In genomic region chr2:11680181-11680900, GRCh38 we compare ENCODE assay signal across 1 cellular context.
TF ChIP-seq lines count a peak whose summit lies in the region.

No MANE protein-coding gene starts in this region.

TF ChIP-seq in HepG2, 621 proteins besides CTCF, POLR2A, EP300 and RAD21 (continued from another document and continues in another):
- TF ChIP-seq ZNF205 (CRISPR knock-in tag; IDR thresholded peaks at IDR 0.05), result peak; percentile 34; the same call in 1 of the 2 replicates
- 0 out of 2 replicates have a peak, but pooled peaks have one; percentile 36 for TF ChIP-seq MAZ (IDR thresholded peaks at IDR 0.05; ENCODE audit: borderline replicate concordance, low read depth, low read length)
- no peak for TF ChIP-seq MAZ (CRISPR knock-in tag; IDR thresholded peaks at IDR 0.05; ENCODE audit: low read depth)
- no peak for TF ChIP-seq ATF2 (CRISPR knock-in tag; IDR thresholded peaks at IDR 0.05)
- no peak for TF ChIP-seq ZNF577 (CRISPR knock-in tag; IDR thresholded peaks at IDR 0.05; ENCODE audit: borderline replicate concordance, low read depth)
- peak; percentile 21; the same call in 1 of the 2 replicates for TF ChIP-seq WIZ (CRISPR knock-in tag; IDR thresholded peaks at IDR 0.05)
- no peak for TF ChIP-seq RNF219 (CRISPR knock-in tag; IDR thresholded peaks at IDR 0.05)
- TF ChIP-seq ZSCAN30 (CRISPR knock-in tag; IDR thresholded peaks at IDR 0.05), result no peak
- TF ChIP-seq ZNF687 (CRISPR knock-in tag; IDR thresholded peaks at IDR 0.05), result peak; percentile 75
- TF ChIP-seq CREM (IDR thresholded peaks at IDR 0.05), result 0 out of 2 replicates have a peak, but pooled peaks have one; percentile 14
- TF ChIP-seq CREM (CRISPR knock-in tag; IDR thresholded peaks at IDR 0.05), result no peak
- no peak; the same call in 1 of the 2 replicates for TF ChIP-seq MYC (CRISPR knock-in tag; IDR thresholded peaks at IDR 0.05; ENCODE audit: borderline replicate concordance)
- 0 out of 2 replicates have a peak, but pooled peaks have one; percentile 67 for TF ChIP-seq HBP1 (CRISPR knock-in tag; IDR thresholded peaks at IDR 0.05; ENCODE audit: low read depth)
- TF ChIP-seq UBTF (CRISPR knock-in tag; IDR thresholded peaks at IDR 0.05), result 0 out of 2 replicates have a peak, but pooled peaks have one; percentile 20
- no peak for TF ChIP-seq THYN1 (CRISPR knock-in tag; IDR thresholded peaks at IDR 0.05; ENCODE audit: borderline replicate concordance, low read depth)
- TF ChIP-seq ZNF280D (CRISPR knock-in tag; IDR thresholded peaks at IDR 0.05), result no peak
- no peak for TF ChIP-seq ELF1 (CRISPR knock-in tag; IDR thresholded peaks at IDR 0.05)
- 0 out of 2 replicates have a peak, but pooled peaks have one; percentile 5 for TF ChIP-seq ZNF691 (CRISPR knock-in tag; IDR thresholded peaks at IDR 0.05; ENCODE audit: borderline replicate concordance, low read depth)
- TF ChIP-seq FOXA3 (CRISPR knock-in tag; IDR thresholded peaks at IDR 0.05), result peak; percentile 38; the same call in 1 of the 2 replicates
- no peak for TF ChIP-seq ATF1 (CRISPR knock-in tag; IDR thresholded peaks at IDR 0.05)
- TF ChIP-seq TCF7L2 (IDR thresholded peaks at IDR 0.05; ENCODE audit: low read depth, low read length), result no peak
- no peak for TF ChIP-seq BCLAF1 (IDR thresholded peaks at IDR 0.05)
- TF ChIP-seq NCOA2 (CRISPR knock-in tag; IDR thresholded peaks at IDR 0.05), result peak; percentile 11; the same call in 1 of the 2 replicates
- TF ChIP-seq TEAD3 (CRISPR knock-in tag; optimal IDR thresholded peaks at IDR 0.05; ENCODE audit: borderline replicate concordance), result peak; percentile 35
- no peak for TF ChIP-seq DBP (CRISPR knock-in tag; IDR thresholded peaks at IDR 0.05; ENCODE audit: not compliant biosample characterization)
- TF ChIP-seq NR2F1 (CRISPR knock-in tag; IDR thresholded peaks at IDR 0.05), result peak; percentile 88 to 92
- no peak for TF ChIP-seq ZNF563 (CRISPR knock-in tag; IDR thresholded peaks at IDR 0.05)
- TF ChIP-seq CENPT (CRISPR knock-in tag; IDR thresholded peaks at IDR 0.05; ENCODE audit: low read depth), result no peak
- 0 out of 2 replicates have a peak, but pooled peaks have one; percentile 54 for TF ChIP-seq ZNF333 (CRISPR knock-in tag; IDR thresholded peaks at IDR 0.05; ENCODE audit: borderline replicate concordance)
- TF ChIP-seq ZNF747 (CRISPR knock-in tag; IDR thresholded peaks at IDR 0.05; ENCODE audit: borderline replicate concordance), result no peak
- no peak for TF ChIP-seq ZNF670 (CRISPR knock-in tag; IDR thresholded peaks at IDR 0.05; ENCODE audit: borderline replicate concordance)
- TF ChIP-seq ZNF580 (CRISPR knock-in tag; IDR thresholded peaks at IDR 0.05; ENCODE audit: borderline replicate concordance, low read depth), result 0 out of 2 replicates have a peak, but pooled peaks have one; percentile 23
- TF ChIP-seq ZFY (CRISPR knock-in tag; IDR thresholded peaks at IDR 0.05), result peak; percentile 42; the same call in 1 of the 2 replicates
- TF ChIP-seq KDM6A (CRISPR knock-in tag; IDR thresholded peaks at IDR 0.05; ENCODE audit: low read depth), result no peak; the same call in none of the 2 replicates
- no peak for TF ChIP-seq U2AF1 (optimal IDR thresholded peaks at IDR 0.05; ENCODE audit: low read depth, low read length)
- no peak for TF ChIP-seq ZNF776 (CRISPR knock-in tag; IDR thresholded peaks at IDR 0.05)
- no peak for TF ChIP-seq FOXP1 (IDR thresholded peaks at IDR 0.05)
- TF ChIP-seq FOXP1 (CRISPR knock-in tag; IDR thresholded peaks at IDR 0.05), result 0 out of 2 replicates have a peak, but pooled peaks have one; percentile 25
- TF ChIP-seq ZNF343 (CRISPR knock-in tag; IDR thresholded peaks at IDR 0.05), result no peak
- TF ChIP-seq PRMT3 (CRISPR knock-in tag; IDR thresholded peaks at IDR 0.05; ENCODE audit: borderline replicate concordance, low read depth), result no peak
